ENCODE assay signal across 1 cellular context in the genomic region with DNA sequence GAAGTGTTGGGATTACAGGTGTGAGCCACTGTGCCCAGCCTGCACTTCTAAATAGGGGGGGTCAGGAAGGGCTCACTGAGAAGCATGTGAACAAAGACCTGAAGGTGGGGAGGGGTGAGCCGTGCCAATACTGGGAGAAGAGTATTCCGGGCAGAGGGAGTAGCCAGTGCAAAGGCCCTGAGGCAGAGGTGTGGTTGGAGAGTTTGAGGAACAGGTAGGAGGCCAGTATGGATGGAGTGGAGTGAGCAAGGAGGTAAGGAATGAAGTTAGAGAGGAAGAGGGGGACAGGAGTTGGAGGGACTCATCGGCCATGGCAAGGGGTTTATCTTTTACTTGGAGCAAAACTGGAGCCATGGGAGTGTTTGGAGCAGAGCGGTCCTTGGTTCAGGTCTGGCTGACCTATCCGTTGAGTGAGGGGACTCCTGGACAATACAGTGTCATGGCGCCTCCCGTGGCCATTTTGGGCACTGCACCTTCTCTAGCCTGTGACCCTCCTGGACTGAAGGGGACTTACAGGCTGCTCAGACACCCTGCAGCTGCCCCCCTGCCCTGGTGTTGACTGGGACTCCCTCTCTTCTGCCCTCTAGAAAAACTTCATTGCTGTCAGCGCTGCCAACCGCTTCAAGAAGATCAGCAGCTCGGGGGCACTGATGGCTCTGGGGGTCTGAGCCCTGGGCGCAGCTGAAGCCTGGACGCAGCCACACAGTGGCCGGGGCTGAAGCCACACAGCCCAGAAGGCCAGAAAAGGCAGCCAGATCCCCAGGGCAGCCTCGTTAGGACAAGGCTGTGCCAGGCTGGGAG.
TF ChIP-seq lines count a peak whose summit lies in the region.

No MANE protein-coding gene starts in this region.

TF ChIP-seq in GM23338, 12 proteins besides CTCF, POLR2A, EP300 and RAD21 (continued from another document):
- TF ChIP-seq, protein P1, sequence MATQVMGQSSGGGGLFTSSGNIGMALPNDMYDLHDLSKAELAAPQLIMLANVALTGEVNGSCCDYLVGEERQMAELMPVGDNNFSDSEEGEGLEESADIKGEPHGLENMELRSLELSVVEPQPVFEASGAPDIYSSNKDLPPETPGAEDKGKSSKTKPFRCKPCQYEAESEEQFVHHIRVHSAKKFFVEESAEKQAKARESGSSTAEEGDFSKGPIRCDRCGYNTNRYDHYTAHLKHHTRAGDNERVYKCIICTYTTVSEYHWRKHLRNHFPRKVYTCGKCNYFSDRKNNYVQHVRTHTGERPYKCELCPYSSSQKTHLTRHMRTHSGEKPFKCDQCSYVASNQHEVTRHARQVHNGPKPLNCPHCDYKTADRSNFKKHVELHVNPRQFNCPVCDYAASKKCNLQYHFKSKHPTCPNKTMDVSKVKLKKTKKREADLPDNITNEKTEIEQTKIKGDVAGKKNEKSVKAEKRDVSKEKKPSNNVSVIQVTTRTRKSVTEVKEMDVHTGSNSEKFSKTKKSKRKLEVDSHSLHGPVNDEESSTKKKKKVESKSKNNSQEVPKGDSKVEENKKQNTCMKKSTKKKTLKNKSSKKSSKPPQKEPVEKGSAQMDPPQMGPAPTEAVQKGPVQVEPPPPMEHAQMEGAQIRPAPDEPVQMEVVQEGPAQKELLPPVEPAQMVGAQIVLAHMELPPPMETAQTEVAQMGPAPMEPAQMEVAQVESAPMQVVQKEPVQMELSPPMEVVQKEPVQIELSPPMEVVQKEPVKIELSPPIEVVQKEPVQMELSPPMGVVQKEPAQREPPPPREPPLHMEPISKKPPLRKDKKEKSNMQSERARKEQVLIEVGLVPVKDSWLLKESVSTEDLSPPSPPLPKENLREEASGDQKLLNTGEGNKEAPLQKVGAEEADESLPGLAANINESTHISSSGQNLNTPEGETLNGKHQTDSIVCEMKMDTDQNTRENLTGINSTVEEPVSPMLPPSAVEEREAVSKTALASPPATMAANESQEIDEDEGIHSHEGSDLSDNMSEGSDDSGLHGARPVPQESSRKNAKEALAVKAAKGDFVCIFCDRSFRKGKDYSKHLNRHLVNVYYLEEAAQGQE (IDR thresholded peaks at IDR 0.05; ENCODE audit: unreplicated experiment), result no peak
- no peak for TF ChIP-seq EZH2phosphoT487 (IDR thresholded peaks at IDR 0.05; ENCODE audit: unreplicated experiment)
- TF ChIP-seq EZH2 (IDR thresholded peaks at IDR 0.05; ENCODE audit: low read depth, unreplicated experiment), result no peak
- no peak for TF ChIP-seq NANOG (IDR thresholded peaks at IDR 0.05; ENCODE audit: borderline replicate concordance)
- TF ChIP-seq ZNF114 (CRISPR knock-in tag; IDR thresholded peaks at IDR 0.05), result no peak
- TF ChIP-seq, protein P2, sequence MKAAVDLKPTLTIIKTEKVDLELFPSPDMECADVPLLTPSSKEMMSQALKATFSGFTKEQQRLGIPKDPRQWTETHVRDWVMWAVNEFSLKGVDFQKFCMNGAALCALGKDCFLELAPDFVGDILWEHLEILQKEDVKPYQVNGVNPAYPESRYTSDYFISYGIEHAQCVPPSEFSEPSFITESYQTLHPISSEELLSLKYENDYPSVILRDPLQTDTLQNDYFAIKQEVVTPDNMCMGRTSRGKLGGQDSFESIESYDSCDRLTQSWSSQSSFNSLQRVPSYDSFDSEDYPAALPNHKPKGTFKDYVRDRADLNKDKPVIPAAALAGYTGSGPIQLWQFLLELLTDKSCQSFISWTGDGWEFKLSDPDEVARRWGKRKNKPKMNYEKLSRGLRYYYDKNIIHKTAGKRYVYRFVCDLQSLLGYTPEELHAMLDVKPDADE (IDR thresholded peaks at IDR 0.05), result no peak
- TF ChIP-seq STAT1 (IDR thresholded peaks at IDR 0.05; ENCODE audit: unreplicated experiment), result no peak
